13 cellular contexts compared by ENCODE assay signal in genomic region chr4:153419673-153420278, GRCh38.
"Had no signal": no experiment of that assay in that cellular context is flagged by ENCODE, and none has a peak within 500 bp of the region (broad histone marks: within the 10 kb centered on the region; RNA-seq: fewer than 3 reads in every experiment).

No MANE protein-coding gene starts in this region.

- FAIRE-seq: kidney, small intestine had no signal

- H3K9me3 ChIP-seq: gastroesophageal sphincter, left ventricle myocardium inferior had no signal

- H3K4me3 ChIP-seq: gastroesophageal sphincter, left ventricle myocardium inferior had no signal

- H3K4me1 ChIP-seq: gastroesophageal sphincter, left ventricle myocardium inferior had no signal

- H3K36me3 ChIP-seq: gastroesophageal sphincter, left ventricle myocardium inferior had no signal

- H3K27me3 ChIP-seq: gastroesophageal sphincter had no signal

- H3K27ac ChIP-seq: left ventricle myocardium inferior had no signal

- DNase-seq: activated CD4-positive, alpha-beta T cell treated with anti-CD3 and anti-CD28 coated beads for 36 hours; activated naive CD4-positive, alpha-beta T cell treated with anti-CD3 and anti-CD28 coated beads, Interleukin-2, amount 10 ng/mL, durations not matched to agents 7 days and 5 days; amygdala; cortex of kidney; effector CD8-positive, alpha-beta T cell; kidney; left ventricle myocardium inferior; mesendoderm; right cardiac atrium; small intestine; substantia nigra; T1000 had no signal

- ATAC-seq: activated CD4-positive, alpha-beta T cell treated with anti-CD3 and anti-CD28 coated beads for 36 hours; right cardiac atrium had no signal
